Comparison of ENCODE assay signal across 29 cellular contexts in the genomic region with DNA sequence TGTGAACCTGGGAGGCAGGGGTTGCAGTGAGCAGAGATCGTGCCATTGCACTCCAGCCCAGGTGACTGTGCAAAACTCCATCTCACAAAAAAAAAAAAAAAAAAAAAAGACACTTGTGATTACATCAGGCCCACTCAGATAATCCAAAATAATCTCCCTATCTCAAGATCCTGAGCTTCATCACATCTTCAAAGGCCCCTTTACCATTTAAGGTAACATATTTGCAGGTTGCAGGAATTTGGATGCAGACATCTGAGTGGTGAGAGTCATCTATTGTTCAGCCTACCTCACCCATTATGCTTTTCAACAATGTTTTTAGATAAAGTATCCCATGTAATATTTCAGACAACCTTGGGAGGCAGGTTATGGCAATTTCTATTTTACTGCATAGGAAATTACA.
"Had no signal": no experiment of that assay in that cellular context is flagged by ENCODE, and none has a peak within 500 bp of the region (broad histone marks: within the 10 kb centered on the region; RNA-seq: fewer than 3 reads in every experiment).

No MANE protein-coding gene starts in this region.

- FAIRE-seq: urothelium cell line had no signal

- H3K9me3 Mint-ChIP-seq: stimulated activated effector memory CD8-positive, alpha-beta T cell treated with anti-CD3 and anti-CD28 coated beads, Interleukin-12 subunit alpha, Interleukin-12 subunit beta, amount 100 ng/mL, for 72 hours; stimulated activated memory B cell treated with anti-CD40 and anti-IgM and Interleukin-4, amounts not matched to agents 10 μg/mL and 1 μg/mL and 100 μg/mL, for 72 hours; stimulated activated naive B cell treated with anti-CD40 and anti-IgM and Interleukin-4, amounts not matched to agents 10 μg/mL and 1 μg/mL and 100 μg/mL, for 72 hours; stimulated activated naive CD8-positive, alpha-beta T cell treated with anti-CD3 and anti-CD28 coated beads, Interleukin-15, amount 100 ng/mL, for 72 hours; stimulated activated naive CD8-positive, alpha-beta T cell treated with anti-CD3 and anti-CD28 coated beads, Interleukin-15, Interleukin-2, amounts not matched to agents 100 ng/mL and 50 ng/mL, for 24 hours; type B pancreatic cell had no signal

- H3K36me3 Mint-ChIP-seq: stimulated activated effector memory CD8-positive, alpha-beta T cell treated with anti-CD3 and anti-CD28 coated beads, Interleukin-12 subunit alpha, Interleukin-12 subunit beta, amount 100 ng/mL, for 72 hours; stimulated activated memory B cell treated with anti-CD40 and anti-IgM and Interleukin-4, amounts not matched to agents 10 μg/mL and 1 μg/mL and 100 μg/mL, for 72 hours; stimulated activated naive B cell treated with anti-CD40 and anti-IgM and Interleukin-4, amounts not matched to agents 10 μg/mL and 1 μg/mL and 100 μg/mL, for 72 hours; type B pancreatic cell had no signal

- H3K36me3 ChIP-seq: stomach, suprapubic skin, thoracic aorta, thyroid gland, tibial artery, tibial nerve, transverse colon, upper lobe of left lung, upper lobe of right lung, uterus, vagina had no signal

- H3K9me3 ChIP-seq: stomach, suprapubic skin, testis, thoracic aorta, thyroid gland, tibial artery, tibial nerve, transverse colon, upper lobe of left lung, upper lobe of right lung, uterus, vagina had no signal

- DNase-seq: stimulated activated CD4-positive, alpha-beta T cell treated with anti-CD3 and anti-CD28 coated beads, Interleukin-2, amount 100 ng/mL, for 48 hours; stimulated activated CD4-positive, alpha-beta T cell treated with anti-CD3 and anti-CD28 coated beads, Interleukin-4, amount 100 ng/mL, for 1 hour; stimulated activated CD4-positive, alpha-beta T cell treated with anti-CD3 and anti-CD28 coated beads, Interleukin-4, amount 100 ng/mL, for 24 hours; stimulated activated CD4-positive, alpha-beta T cell treated with anti-CD3 and anti-CD28 coated beads, Interleukin-4, amount 100 ng/mL, for 4 hours; stimulated activated CD8-positive, alpha-beta memory T cell treated with anti-CD3 and anti-CD28 coated beads, Interleukin-4, amount 100 ng/mL, for 48 hours; stimulated activated naive B cell treated with anti-CD40 and anti-IgM and Interleukin-4, amounts not matched to agents 10 μg/mL and 1 μg/mL and 100 μg/mL, for 72 hours; stimulated activated naive CD4-positive, alpha-beta T cell; stimulated activated naive CD4-positive, alpha-beta T cell treated with Interleukin-2 at 50 U/mL for 16 hours; stimulated activated naive CD8-positive, alpha-beta T cell treated with anti-CD3 and anti-CD28 coated beads, Interleukin-15, amount 100 ng/mL, for 72 hours; stimulated activated naive CD8-positive, alpha-beta T cell treated with anti-CD3 and anti-CD28 coated beads, Interleukin-15, Interleukin-2, amounts not matched to agents 100 U/mL and 50 U/mL, for 24 hours; stomach; substantia nigra; testis; thyroid gland; tibial artery; transverse colon; trophoblast cell; upper lobe of left lung; upper lobe of right lung; uterus had no signal

- H3K4me3 Mint-ChIP-seq: stimulated activated effector memory CD8-positive, alpha-beta T cell treated with anti-CD3 and anti-CD28 coated beads, Interleukin-12 subunit alpha, Interleukin-12 subunit beta, amount 100 ng/mL, for 72 hours; stimulated activated memory B cell treated with anti-CD40 and anti-IgM and Interleukin-4, amounts not matched to agents 10 μg/mL and 1 μg/mL and 100 μg/mL, for 72 hours; stimulated activated naive B cell treated with anti-CD40 and anti-IgM and Interleukin-4, amounts not matched to agents 10 μg/mL and 1 μg/mL and 100 μg/mL, for 72 hours; stimulated activated naive CD8-positive, alpha-beta T cell treated with anti-CD3 and anti-CD28 coated beads, Interleukin-15, amount 100 ng/mL, for 72 hours; stimulated activated naive CD8-positive, alpha-beta T cell treated with anti-CD3 and anti-CD28 coated beads, Interleukin-15, Interleukin-2, amounts not matched to agents 100 ng/mL and 50 ng/mL, for 24 hours; type B pancreatic cell had no signal

- ATAC-seq: stimulated activated effector memory CD8-positive, alpha-beta T cell treated with anti-CD3 and anti-CD28 coated beads, Interleukin-12 subunit alpha, Interleukin-12 subunit beta, amount 100 ng/mL, for 72 hours; stimulated activated memory B cell treated with anti-CD40 and anti-IgM and Interleukin-4, amounts not matched to agents 10 μg/mL and 1 μg/mL and 100 μg/mL, for 72 hours; stimulated activated naive B cell treated with anti-CD40 and anti-IgM and Interleukin-4, amounts not matched to agents 10 μg/mL and 1 μg/mL and 100 μg/mL, for 72 hours; stimulated activated naive CD8-positive, alpha-beta T cell treated with anti-CD3 and anti-CD28 coated beads, Interleukin-15, amount 100 ng/mL, for 72 hours; stimulated activated naive CD8-positive, alpha-beta T cell treated with anti-CD3 and anti-CD28 coated beads, Interleukin-15, Interleukin-2, amounts not matched to agents 100 U/mL and 50 U/mL, for 24 hours; upper lobe of right lung had no signal

- H3K27ac ChIP-seq: stomach, suprapubic skin, testis, thoracic aorta, thyroid gland, tibial artery, tibial nerve, transverse colon, upper lobe of left lung, upper lobe of right lung, uterus, vagina had no signal

- H3K4me1 Mint-ChIP-seq: stimulated activated effector memory CD8-positive, alpha-beta T cell treated with anti-CD3 and anti-CD28 coated beads, Interleukin-12 subunit alpha, Interleukin-12 subunit beta, amount 100 ng/mL, for 72 hours; stimulated activated memory B cell treated with anti-CD40 and anti-IgM and Interleukin-4, amounts not matched to agents 10 μg/mL and 1 μg/mL and 100 μg/mL, for 72 hours; stimulated activated naive B cell treated with anti-CD40 and anti-IgM and Interleukin-4, amounts not matched to agents 10 μg/mL and 1 μg/mL and 100 μg/mL, for 72 hours; stimulated activated naive CD8-positive, alpha-beta T cell treated with anti-CD3 and anti-CD28 coated beads, Interleukin-15, amount 100 ng/mL, for 72 hours had no signal

- H3K27ac Mint-ChIP-seq: stimulated activated effector memory CD8-positive, alpha-beta T cell treated with anti-CD3 and anti-CD28 coated beads, Interleukin-12 subunit alpha, Interleukin-12 subunit beta, amount 100 ng/mL, for 72 hours; stimulated activated memory B cell treated with anti-CD40 and anti-IgM and Interleukin-4, amounts not matched to agents 10 μg/mL and 1 μg/mL and 100 μg/mL, for 72 hours; stimulated activated naive B cell treated with anti-CD40 and anti-IgM and Interleukin-4, amounts not matched to agents 10 μg/mL and 1 μg/mL and 100 μg/mL, for 72 hours; stimulated activated naive CD8-positive, alpha-beta T cell treated with anti-CD3 and anti-CD28 coated beads, Interleukin-15, amount 100 ng/mL, for 72 hours; stimulated activated naive CD8-positive, alpha-beta T cell treated with anti-CD3 and anti-CD28 coated beads, Interleukin-15, Interleukin-2, amounts not matched to agents 100 ng/mL and 50 ng/mL, for 24 hours; type B pancreatic cell had no signal

- H3K4me1 ChIP-seq: suprapubic skin, testis, thyroid gland, tibial artery, tibial nerve, transverse colon, upper lobe of left lung, upper lobe of right lung, uterus, vagina had no signal

- H3K27me3 ChIP-seq: stomach, testis, thyroid gland, tibial nerve, transverse colon, upper lobe of left lung, uterus, vagina had no signal

- H3K27me3 Mint-ChIP-seq: stimulated activated memory B cell treated with anti-CD40 and anti-IgM and Interleukin-4, amounts not matched to agents 10 μg/mL and 1 μg/mL and 100 μg/mL, for 72 hours; stimulated activated naive CD8-positive, alpha-beta T cell treated with anti-CD3 and anti-CD28 coated beads, Interleukin-15, amount 100 ng/mL, for 72 hours had no signal

- H3K4me3 ChIP-seq: stomach, suprapubic skin, testis, thoracic aorta, thyroid gland, tibial artery, tibial nerve, transverse colon, upper lobe of left lung, upper lobe of right lung, uterus, vagina had no signal
